ENCODE assay signal across 9 cellular contexts in the genomic region with DNA sequence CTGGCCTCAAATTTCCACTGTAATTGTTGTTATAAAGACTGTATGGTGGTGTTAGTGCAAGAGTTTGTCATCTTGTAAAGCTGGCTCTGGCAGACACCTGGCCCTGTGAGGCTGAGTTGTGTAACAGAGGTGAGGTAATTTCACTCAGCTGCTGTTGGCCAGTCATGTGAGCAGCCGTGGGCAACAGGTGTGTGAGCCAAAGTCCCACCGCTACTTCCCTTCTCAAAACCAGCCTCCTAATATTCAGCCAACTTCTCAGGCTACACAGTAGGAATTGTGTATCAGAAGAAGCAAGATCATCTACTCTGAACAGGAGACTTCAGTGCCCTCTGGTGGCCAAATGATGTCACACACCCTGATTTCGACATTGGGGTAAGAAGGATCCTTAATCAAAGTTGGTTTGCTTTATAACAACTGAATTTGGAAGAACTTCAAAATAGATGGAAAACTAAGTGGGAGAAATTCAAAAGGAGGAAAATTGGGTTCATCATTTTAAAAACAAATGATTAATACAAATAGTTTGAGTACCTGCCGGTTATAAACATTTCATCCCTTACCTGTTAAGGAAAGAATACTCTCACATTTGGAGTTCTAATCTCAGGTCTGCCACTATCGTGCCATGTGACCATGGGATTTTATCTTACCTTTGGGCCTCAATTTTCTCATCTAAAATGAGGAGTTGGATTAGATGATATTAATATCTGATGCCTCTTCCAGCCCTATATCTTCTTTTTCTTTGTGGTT. TPM values are rescaled to one million over a fixed set of nuclear protein-coding genes. Genes with fewer than 3 reads are reported as not detected.
DNase-seq lines count a peak whose midpoint lies in the region; ATAC-seq and TF ChIP-seq lines count a peak whose summit lies in the region.
"Had no signal": no experiment of that assay in that cellular context is flagged by ENCODE, and none has a peak within 500 bp of the region (broad histone marks: within the 10 kb centered on the region; RNA-seq: fewer than 3 reads in every experiment).

No MANE protein-coding gene starts in this region.

- H3K4me1 Mint-ChIP-seq in naive thymus-derived CD8-positive, alpha-beta T cell, result peaks cover 9 to 32% (median 25%) of the 10 kb centered on the region in 4 donors
- H3K4me1 Mint-ChIP-seq in stimulated activated memory B cell treated with anti-CD40 and anti-IgM and Interleukin-4, amounts not matched to agents 10 μg/mL and 1 μg/mL and 100 μg/mL, for 72 hours, result peaks cover 26% of the 10 kb centered on the region

- ATAC-seq in naive thymus-derived CD8-positive, alpha-beta T cell, result no peak
- peak; percentile 37 for ATAC-seq in stimulated activated memory B cell treated with anti-CD40 and anti-IgM and Interleukin-4, amounts not matched to agents 10 μg/mL and 1 μg/mL and 100 μg/mL, for 72 hours
- ATAC-seq in GM19467 (IDR thresholded peaks at IDR 0.05; ENCODE audit: unreplicated experiment), result no peak

- no peaks in the 10 kb centered on the region for H3K36me3 Mint-ChIP-seq in naive thymus-derived CD8-positive, alpha-beta T cell
- no peaks in the 10 kb centered on the region for H3K36me3 Mint-ChIP-seq in stimulated activated memory B cell treated with anti-CD40 and anti-IgM and Interleukin-4, amounts not matched to agents 10 μg/mL and 1 μg/mL and 100 μg/mL, for 72 hours
- H3K36me3 Mint-ChIP-seq: activated naive CD8-positive, alpha-beta T cell had no signal

- no peak overlapping the region for H3K4me3 ChIP-seq in epithelial cell of proximal tubule (ENCODE audit: low read depth, low read length)

- peak; percentile 95 for TF ChIP-seq CTCF in epithelial cell of proximal tubule (conservative IDR thresholded peaks at IDR 0.05; ENCODE audit: low read depth, low read length)

- peaks cover 0 to 1% (median 0%) of the 10 kb centered on the region in 5 donors for H3K27me3 Mint-ChIP-seq in naive thymus-derived CD8-positive, alpha-beta T cell
- no peaks in the 10 kb centered on the region for H3K27me3 Mint-ChIP-seq in stimulated activated memory B cell treated with anti-CD40 and anti-IgM and Interleukin-4, amounts not matched to agents 10 μg/mL and 1 μg/mL and 100 μg/mL, for 72 hours

- H3K4me3 Mint-ChIP-seq in naive thymus-derived CD8-positive, alpha-beta T cell, result peak overlapping the region in 5 of 10 donors; percentile 1 to 53 (median 25)
- no peak overlapping the region for H3K4me3 Mint-ChIP-seq in stimulated activated memory B cell treated with anti-CD40 and anti-IgM and Interleukin-4, amounts not matched to agents 10 μg/mL and 1 μg/mL and 100 μg/mL, for 72 hours
- H3K4me3 Mint-ChIP-seq: activated naive CD8-positive, alpha-beta T cell had no signal

- DNase-seq in DMS 273 treated with DMSO at 0.1 percent for 48 hours (lab: John Stamatoyannopoulos, UW) (peak; percentile 16), HS-27A (ENCODE audit: low read depth) (peak; percentile 31), NOMO-1 treated with dmso at 0.1 percent for 144 hours (lab: John Stamatoyannopoulos, UW; ENCODE audit: unreplicated experiment) (peak; percentile 48), epithelial cell of proximal tubule (ENCODE audit: low read depth) (no peak)
- DNase-seq in activated CD8-positive, alpha-beta memory T cell treated with anti-CD3 and anti-CD28 coated beads, Interleukin-2, amount 50 U/mL, for 24 hours (ENCODE audit: extremely low read depth), result peak; percentile 50
- DNase-seq in naive thymus-derived CD8-positive, alpha-beta T cell, result peak; percentile 45 to 85 (median 72)

- POLR2A ChIA-PET in naive thymus-derived CD8-positive, alpha-beta T cell (lab: Charles Lee), result interaction anchor here (0.9 to 1.1 kb wide), 2 partner anchors 81 to 381 kb away, joined by 3 to 4 read pairs; partner anchors contain the start of genes DCAF6 and MPC2

- H3K27ac Mint-ChIP-seq in naive thymus-derived CD8-positive, alpha-beta T cell, result peak overlapping the region in 1 of 10 donors; percentile 4
- H3K27ac Mint-ChIP-seq in stimulated activated memory B cell treated with anti-CD40 and anti-IgM and Interleukin-4, amounts not matched to agents 10 μg/mL and 1 μg/mL and 100 μg/mL, for 72 hours, result no peak overlapping the region
- H3K27ac Mint-ChIP-seq: activated naive CD8-positive, alpha-beta T cell had no signal

- no peaks in the 10 kb centered on the region for H3K9me3 Mint-ChIP-seq in naive thymus-derived CD8-positive, alpha-beta T cell
- no peaks in the 10 kb centered on the region for H3K9me3 Mint-ChIP-seq in stimulated activated memory B cell treated with anti-CD40 and anti-IgM and Interleukin-4, amounts not matched to agents 10 μg/mL and 1 μg/mL and 100 μg/mL, for 72 hours

RNA-seq across cellular contexts. Expression of gene CREG1, which starts 2.6 kb away (rescaled TPM):
- 25.2 and 48.1 TPM in 2 replicates for total RNA-seq in epithelial cell of proximal tubule
- total RNA-seq in naive thymus-derived CD8-positive, alpha-beta T cell, result 10 to 100 TPM; 13.8 to 15.5 TPM
- polyA plus RNA-seq in naive thymus-derived CD8-positive, alpha-beta T cell, result 10 to 100 TPM; 14.6 to 26.8 (median 23.3) TPM

RNA-seq across cellular contexts. Expression of gene CD247, which starts 37.8 kb away (rescaled TPM):
- total RNA-seq in epithelial cell of proximal tubule, result not detected in 2 replicates
- total RNA-seq in naive thymus-derived CD8-positive, alpha-beta T cell, result 100 to 1,000 TPM; 300 to 308 TPM
- polyA plus RNA-seq in naive thymus-derived CD8-positive, alpha-beta T cell, result 100 to 1,000 TPM; 244 to 325 (median 310) TPM

Comparison
In these comparisons a context has a peak if more than half of its experiments do, and no peak if none do; other contexts are left out.
1. RNA of gene CD247, which starts 37.8 kb away (total RNA-seq): 300 to 308 TPM in naive thymus-derived CD8-positive, alpha-beta T cell; not detected in epithelial cell of proximal tubule; every median in the first group is over 100 times any median in the second.